In the genomic region with DNA sequence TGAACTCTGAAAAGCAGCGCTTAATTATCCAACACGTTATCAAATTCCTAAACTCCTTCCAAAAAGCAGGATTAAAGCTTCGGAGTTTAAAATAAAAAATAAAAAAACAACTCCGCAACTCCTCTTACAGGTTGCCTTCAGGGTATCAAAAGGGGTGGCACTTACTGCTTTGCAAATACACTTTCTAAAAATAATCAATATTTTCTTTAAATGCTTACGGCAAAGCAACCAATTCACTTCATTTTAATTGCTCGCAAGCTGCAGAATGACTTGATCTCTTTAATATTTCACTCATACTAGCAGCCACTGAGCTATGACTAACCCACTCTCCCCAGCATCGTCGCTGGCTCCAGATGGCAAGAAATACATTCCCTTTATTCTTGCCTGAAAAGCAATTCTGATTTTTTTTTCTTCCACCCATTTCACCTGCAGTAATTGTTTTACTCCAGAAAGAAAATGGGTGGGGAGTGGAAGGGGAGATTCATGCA, we compare ENCODE assay signal across 8 cellular contexts. TPM values are rescaled to one million over a fixed set of nuclear protein-coding genes. Genes with fewer than 3 reads are reported as not detected.
DNase-seq lines count a peak whose midpoint lies in the region; ATAC-seq lines count a peak whose summit lies in the region.

No MANE protein-coding gene starts in this region.

- in situ Hi-C loops in KBM-7 (cut with MboI; ENCODE audit: low pct_unique_long_range_greater_than_20kb, low sequenced_read_pairs), result no loop called here

- no peaks in the 10 kb centered on the region for H3K36me3 Mint-ChIP-seq in activated T-cell treated with anti-CD3 and anti-CD28 coated beads, Interleukin-2, amount 50 U/mL, for 4 hours (ENCODE audit: insufficient read depth)
- H3K36me3 Mint-ChIP-seq in activated naive CD8-positive, alpha-beta T cell treated with anti-CD3 and anti-CD28 coated beads, Interleukin-2, amount 50 U/mL, for 24 hours (ENCODE audit: low read depth), result no peaks in the 10 kb centered on the region

- H3K4me1 Mint-ChIP-seq in activated T-cell treated with anti-CD3 and anti-CD28 coated beads, Interleukin-2, amount 50 U/mL, for 4 hours (ENCODE audit: low read depth), result peaks cover 9% of the 10 kb centered on the region
- peaks cover 4% of the 10 kb centered on the region for H3K4me1 Mint-ChIP-seq in activated naive CD8-positive, alpha-beta T cell treated with anti-CD3 and anti-CD28 coated beads, Interleukin-2, amount 50 U/mL, for 24 hours
- H3K4me1 Mint-ChIP-seq in stimulated activated naive CD8-positive, alpha-beta T cell treated with anti-CD3 and anti-CD28 coated beads, Interleukin-15, amount 100 ng/mL, for 72 hours, result peaks cover 10% of the 10 kb centered on the region

- H3K27ac Mint-ChIP-seq in activated naive CD8-positive, alpha-beta T cell treated with anti-CD3 and anti-CD28 coated beads, Interleukin-2, amount 50 U/mL, for 24 hours, result no peak overlapping the region
- H3K27ac Mint-ChIP-seq in stimulated activated naive CD8-positive, alpha-beta T cell treated with anti-CD3 and anti-CD28 coated beads, Interleukin-15, amount 100 ng/mL, for 72 hours, result no peak overlapping the region

- peak overlapping the region; percentile 52 for H3K4me3 ChIP-seq in iPS-11a (ENCODE audit: low read depth, low read length)

- DNase-seq in activated T-cell treated with anti-CD3 and anti-CD28 coated beads, Interleukin-2, amount 50 U/mL, for 4 hours, result no peak
- no peak for DNase-seq in activated T-cell treated with anti-CD3 and anti-CD28 coated beads, Interleukin-2, amount 50 U/mL, for 1 hour
- DNase-seq in activated naive CD8-positive, alpha-beta T cell treated with anti-CD3 and anti-CD28 coated beads, Interleukin-2, amount 50 U/mL, for 24 hours, result no peak
- DNase-seq in stimulated activated naive CD8-positive, alpha-beta T cell treated with anti-CD3 and anti-CD28 coated beads, Interleukin-15, amount 100 ng/mL, for 72 hours, result no peak
- no peak for DNase-seq in activated CD4-positive, alpha-beta T cell treated with anti-CD3 and anti-CD28 coated beads, Interleukin-2, amount 50 U/mL, for 4 hours
- DNase-seq in COLO829 (ENCODE audit: low spot score) (no peak), KBM-7 (no peak)

- no peaks in the 10 kb centered on the region for H3K9me3 Mint-ChIP-seq in activated T-cell treated with anti-CD3 and anti-CD28 coated beads, Interleukin-2, amount 50 U/mL, for 4 hours
- no peaks in the 10 kb centered on the region for H3K9me3 Mint-ChIP-seq in activated naive CD8-positive, alpha-beta T cell treated with anti-CD3 and anti-CD28 coated beads, Interleukin-2, amount 50 U/mL, for 24 hours
- H3K9me3 Mint-ChIP-seq in stimulated activated naive CD8-positive, alpha-beta T cell treated with anti-CD3 and anti-CD28 coated beads, Interleukin-15, amount 100 ng/mL, for 72 hours, result no peaks in the 10 kb centered on the region

- no peak for ATAC-seq in activated T-cell treated with anti-CD3 and anti-CD28 coated beads, Interleukin-2, amount 50 U/mL, for 4 hours
- no peak for ATAC-seq in activated naive CD8-positive, alpha-beta T cell treated with anti-CD3 and anti-CD28 coated beads, Interleukin-2, amount 50 U/mL, for 24 hours
- no peak for ATAC-seq in stimulated activated naive CD8-positive, alpha-beta T cell treated with anti-CD3 and anti-CD28 coated beads, Interleukin-15, amount 100 ng/mL, for 72 hours

- H3K4me3 Mint-ChIP-seq in activated T-cell treated with anti-CD3 and anti-CD28 coated beads, Interleukin-2, amount 50 U/mL, for 4 hours, result peak overlapping the region; percentile 74
- H3K4me3 Mint-ChIP-seq in activated naive CD8-positive, alpha-beta T cell treated with anti-CD3 and anti-CD28 coated beads, Interleukin-2, amount 50 U/mL, for 24 hours, result peak overlapping the region; percentile 70
- H3K4me3 Mint-ChIP-seq in stimulated activated naive CD8-positive, alpha-beta T cell treated with anti-CD3 and anti-CD28 coated beads, Interleukin-15, amount 100 ng/mL, for 72 hours, result peak overlapping the region; percentile 51

- H3K27me3 Mint-ChIP-seq in activated T-cell treated with anti-CD3 and anti-CD28 coated beads, Interleukin-2, amount 50 U/mL, for 4 hours (ENCODE audit: low read depth), result peaks cover 44% of the 10 kb centered on the region
- H3K27me3 Mint-ChIP-seq in activated naive CD8-positive, alpha-beta T cell treated with anti-CD3 and anti-CD28 coated beads, Interleukin-2, amount 50 U/mL, for 24 hours, result peaks cover 44% of the 10 kb centered on the region
- peaks cover 44% of the 10 kb centered on the region for H3K27me3 Mint-ChIP-seq in stimulated activated naive CD8-positive, alpha-beta T cell treated with anti-CD3 and anti-CD28 coated beads, Interleukin-15, amount 100 ng/mL, for 72 hours

RNA-seq across cellular contexts. Expression of a gene that starts 54.4 kb away (rescaled TPM):
- total RNA-seq in activated T-cell treated with anti-CD3 and anti-CD28 coated beads, Interleukin-2, amount 50 U/mL, for 4 hours, result 10 to 100 TPM; 13.6 to 26.8 (median 14.8) TPM
